19 cellular contexts compared by ENCODE assay signal in genomic region chr4:15144967-15145295, GRCh38.
"Had no signal": no experiment of that assay in that cellular context is flagged by ENCODE, and none has a peak within 500 bp of the region (broad histone marks: within the 10 kb centered on the region; RNA-seq: fewer than 3 reads in every experiment).

No MANE protein-coding gene starts in this region.

- H3K27me3 Mint-ChIP-seq: type B pancreatic cell had no signal

- H3K36me3 ChIP-seq: gastrocnemius medialis, lower lobe of right lung, ovary, suprapubic skin, thyroid gland had no signal

- DNase-seq: effector CD8-positive, alpha-beta T cell; gastrocnemius medialis; lower lobe of right lung; natural killer cell; ovary; right cardiac atrium; stimulated activated CD4-positive, alpha-beta T cell treated with anti-CD3 and anti-CD28 coated beads, Interleukin-2, amount 100 ng/mL, for 48 hours; stimulated activated naive CD4-positive, alpha-beta T cell treated with Interleukin-2 at 50 U/mL for 16 hours; thyroid gland had no signal

- H3K9me3 ChIP-seq: gastrocnemius medialis, lower lobe of right lung, ovary, suprapubic skin, thyroid gland had no signal

- H3K36me3 Mint-ChIP-seq: memory B cell, mesothelial cell of epicardium, natural killer cell, type B pancreatic cell had no signal

- H3K27me3 ChIP-seq: gastrocnemius medialis, hepatocyte, ovary, suprapubic skin, thyroid gland had no signal

- H3K4me3 ChIP-seq: coronary artery, gastrocnemius medialis, hepatocyte, lower lobe of right lung, ovary, smooth muscle cell, suprapubic skin, thyroid gland had no signal

- H3K4me2 ChIP-seq: hepatocyte, smooth muscle cell had no signal

- H3K27ac ChIP-seq: coronary artery, gastrocnemius medialis, hepatocyte, lower lobe of right lung, ovary, suprapubic skin, thyroid gland had no signal

- H3K27ac Mint-ChIP-seq: memory B cell, mesothelial cell of epicardium, natural killer cell, progenitor cell of endocrine pancreas, type B pancreatic cell had no signal

- ATAC-seq: esophagus mucosa, gastrocnemius medialis, lower lobe of right lung, natural killer cell had no signal

- H2AFZ ChIP-seq: hepatocyte had no signal

- H3K4me1 Mint-ChIP-seq: memory B cell, natural killer cell had no signal

- H3K79me2 ChIP-seq: hepatocyte had no signal

- H3K4me3 Mint-ChIP-seq: memory B cell, mesothelial cell of epicardium, natural killer cell, neural crest cell, type B pancreatic cell had no signal

- H3K9me3 Mint-ChIP-seq: memory B cell, mesothelial cell of epicardium, natural killer cell, neural crest cell, type B pancreatic cell had no signal
